Comparison of ENCODE assay signal across 7 cellular contexts in genomic region chr6:84615987-84616386, GRCh38.
"Had no signal": no experiment of that assay in that cellular context is flagged by ENCODE, and none has a peak within 500 bp of the region (broad histone marks: within the 10 kb centered on the region; RNA-seq: fewer than 3 reads in every experiment).

No MANE protein-coding gene starts in this region.

- H3K4me3 ChIP-seq: K562 had no signal

- H3K4me3 Mint-ChIP-seq: IgD-negative memory B cell had no signal

- ATAC-seq: K562 had no signal

- DNase-seq: IMR-90, KBM-7, KG1 had no signal

- H3K36me3 Mint-ChIP-seq: IgD-negative memory B cell had no signal

- H3K27ac ChIP-seq: HL-60 had no signal

- H3K27me3 Mint-ChIP-seq: IgD-negative memory B cell had no signal

- H3K27ac Mint-ChIP-seq: IgD-negative memory B cell had no signal

- FAIRE-seq: HTR-8/SVneo, K562 had no signal

- H3K4me1 Mint-ChIP-seq: IgD-negative memory B cell had no signal
